Comparison of ENCODE assay signal across 9 cellular contexts in the genomic region with DNA sequence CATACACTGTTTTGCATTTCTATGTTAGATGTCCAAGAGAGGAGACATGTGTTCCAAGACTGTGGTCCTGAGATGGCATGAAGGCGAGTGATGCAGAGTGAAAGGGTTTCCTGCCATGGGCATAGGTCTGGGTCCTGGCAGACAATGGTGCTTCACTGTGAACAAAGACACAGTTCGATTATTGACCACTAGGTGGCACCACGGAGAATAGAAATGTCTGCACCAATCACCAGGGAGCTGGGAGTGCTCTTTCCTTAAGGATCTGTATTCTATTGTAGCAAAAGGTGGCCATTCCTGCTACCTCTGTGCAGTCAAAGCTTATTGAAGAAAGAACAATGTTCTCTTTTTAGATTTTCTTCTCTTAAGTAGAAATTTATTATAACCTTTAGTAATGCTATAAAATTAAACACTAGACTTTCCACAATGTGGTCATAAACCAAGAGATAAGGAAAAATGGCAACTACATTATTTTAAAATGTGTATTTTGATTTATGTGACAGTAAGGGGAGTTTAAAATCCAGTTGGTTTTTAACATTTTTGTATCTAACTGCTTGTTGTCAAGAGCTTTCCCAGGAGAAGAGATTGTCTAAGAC.
DNase-seq lines count a peak whose midpoint lies in the region; TF ChIP-seq lines count a peak whose summit lies in the region.
"Had no signal": no experiment of that assay in that cellular context is flagged by ENCODE, and none has a peak within 500 bp of the region (broad histone marks: within the 10 kb centered on the region; RNA-seq: fewer than 3 reads in every experiment).

No MANE protein-coding gene starts in this region.

- no peak overlapping the region for H2BK15ac ChIP-seq in H9 (ENCODE audit: low read depth, low read length)

- H2AFZ ChIP-seq in H9 (ENCODE audit: low read length), result no peak overlapping the region

- H3K9me3 ChIP-seq in H9 (ENCODE audit: control insufficient read depth, low read depth, low read length), result no peaks in the 10 kb centered on the region

- H3K18ac ChIP-seq in H9 (ENCODE audit: insufficient read length, low read depth, low read length), result no peak overlapping the region

- no CpG with 5 or more reads among the region's 3 CpGs for WGBS in H9 (ENCODE audit: extremely low coverage, insufficient read length, low lambda C conversion rate)

- H3K27ac Mint-ChIP-seq in H9, result no peak overlapping the region
- H3K27ac Mint-ChIP-seq: CD4-positive, CD25-positive, alpha-beta regulatory T cell had no signal

- H4K91ac ChIP-seq in H9 (ENCODE audit: insufficient read length, low read depth, low read length), result no peak overlapping the region

- DNase-seq in NCI-H2029 treated with DMSO at 0.1 percent for 48 hours (lab: John Stamatoyannopoulos, UW), result peak; percentile 34
- DNase-seq in NCI-H2029 (lab: John Stamatoyannopoulos, UW), result no peak
- DNase-seq in H9, result peak; percentile 79
- peak; percentile 76 for DNase-seq in NCI-H748 (lab: John Stamatoyannopoulos, UW; ENCODE audit: unreplicated experiment)
- peak; percentile 59 for DNase-seq in cerebellar cortex (ENCODE audit: low spot score)
- peak; percentile 69 for DNase-seq in medulla oblongata (ENCODE audit: extremely low spot score)
- DNase-seq in activated gamma-delta T cell treated with Interleukin-2 at 50 U/mL for 16 hours, result no peak
- DNase-seq in GF-D8 (lab: John Stamatoyannopoulos, UW), result no peak

- H3K27me3 Mint-ChIP-seq in H9 (ENCODE audit: low read depth), result no peaks in the 10 kb centered on the region
- H3K27me3 Mint-ChIP-seq: CD4-positive, CD25-positive, alpha-beta regulatory T cell had no signal

- H3K23me2 ChIP-seq in H9 (ENCODE audit: insufficient read length, low read depth, low read length, poor library complexity, severe bottlenecking), result no peaks in the 10 kb centered on the region

- H3K4me3 Mint-ChIP-seq in H9, result no peak overlapping the region
- H3K4me3 Mint-ChIP-seq: CD4-positive, CD25-positive, alpha-beta regulatory T cell had no signal

- no peaks in the 10 kb centered on the region for H3K9me3 Mint-ChIP-seq in H9

- H2BK12ac ChIP-seq in H9 (ENCODE audit: insufficient read length, low read depth, low read length), result no peak overlapping the region

- no peak overlapping the region for H2BK5ac ChIP-seq in H9 (ENCODE audit: insufficient read length, low read length)

- no peaks in the 10 kb centered on the region for H3K4me1 Mint-ChIP-seq in H9

- no peak overlapping the region for H3K56ac ChIP-seq in H9 (ENCODE audit: insufficient read length, low read depth, low read length)

- no peaks in the 10 kb centered on the region for H3K79me2 ChIP-seq in H9 (ENCODE audit: insufficient read depth, low read length)

- no peak overlapping the region for H3K14ac ChIP-seq in H9 (ENCODE audit: insufficient read depth, low read length)

- H2AK5ac ChIP-seq in H9 (ENCODE audit: insufficient read length, low read length), result no peak overlapping the region

- H3K4ac ChIP-seq in H9 (ENCODE audit: low read depth, low read length), result no peak overlapping the region

- H3K36me3 Mint-ChIP-seq in H9 (ENCODE audit: insufficient read depth in 1 of 3, low read depth in 3 of 3), result no peaks in the 10 kb centered on the region; a peak in 1 of 7 replicates

- H4K5ac ChIP-seq in H9 (ENCODE audit: insufficient read length, low read depth, low read length), result no peak overlapping the region

- no peaks in the 10 kb centered on the region for H3K27me3 ChIP-seq in H9 (ENCODE audit: insufficient read depth, low read length)

- H4K20me1 ChIP-seq in H9 (ENCODE audit: control insufficient read depth, insufficient read depth, insufficient read length), result no peaks in the 10 kb centered on the region

- H3K23ac ChIP-seq in H9 (ENCODE audit: insufficient read length, low read depth, low read length), result no peak overlapping the region

- no peak overlapping the region for H3K27ac ChIP-seq in H9 (ENCODE audit: insufficient read length, low read depth, low read length)

- peak; percentile 85 for TF ChIP-seq CTCF in H9 (conservative IDR thresholded peaks at IDR 0.05)

- H3K4me1 ChIP-seq in H9 (ENCODE audit: insufficient read depth, low read length), result no peaks in the 10 kb centered on the region

- H3T11ph ChIP-seq in H9 (ENCODE audit: low read length), result no peak overlapping the region

- H4K8ac ChIP-seq in H9 (replicated peaks; ENCODE audit: insufficient read length, low read depth, low read length), result no peak overlapping the region

- H3K4me2 ChIP-seq in H9 (ENCODE audit: insufficient read depth, insufficient read length, low read length), result no peak overlapping the region

- no peak overlapping the region for H2BK20ac ChIP-seq in H9 (ENCODE audit: low read depth, low read length, poor library complexity, severe bottlenecking)

- H3K9ac ChIP-seq in H9 (ENCODE audit: extremely low read depth, insufficient read length, low read length), result no peak overlapping the region

- H2BK120ac ChIP-seq in H9 (ENCODE audit: low read depth, low read length, poor library complexity, severe bottlenecking), result no peak overlapping the region

- no peaks in the 10 kb centered on the region for H3K79me1 ChIP-seq in H9 (ENCODE audit: insufficient read depth, low read depth, low read length, poor library complexity, severe bottlenecking)

Comparison
In these comparisons a context has a peak if more than half of its experiments do, and no peak if none do; other contexts are left out.
1. DNase-seq: peak in NCI-H2029 treated with DMSO at 0.1 percent for 48 hours (single experiment), H9 (single experiment), NCI-H748 (single experiment), cerebellar cortex (single experiment) and medulla oblongata (single experiment); none in NCI-H2029 (single experiment), activated gamma-delta T cell treated with Interleukin-2 at 50 U/mL for 16 hours (single experiment) and GF-D8 (single experiment).